Comparison of ENCODE assay signal across 16 cellular contexts in the genomic region with DNA sequence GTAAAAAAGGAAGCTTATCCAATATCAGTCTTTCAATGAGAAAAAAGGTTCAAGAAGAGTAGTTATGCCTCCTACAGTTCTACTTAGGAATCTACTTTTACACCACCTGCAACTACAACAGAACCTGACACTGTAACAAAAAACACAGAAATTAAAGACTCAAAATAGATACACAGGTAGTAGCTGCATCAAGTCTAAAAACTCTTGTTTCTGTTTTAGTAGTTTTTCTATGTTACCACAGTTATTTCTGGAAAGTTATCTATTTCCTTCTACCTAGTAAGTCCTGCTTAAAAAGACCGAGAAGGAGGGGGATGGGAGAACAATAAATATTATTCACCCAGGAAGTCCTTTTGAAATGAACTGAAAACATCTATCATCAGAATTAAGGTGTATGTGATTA. TPM values are rescaled to one million over a fixed set of nuclear protein-coding genes. Genes with fewer than 3 reads are reported as not detected.
DNase-seq lines count a peak whose midpoint lies in the region; ATAC-seq, FAIRE-seq and TF ChIP-seq lines count a peak whose summit lies in the region.
"Had no signal": no experiment of that assay in that cellular context is flagged by ENCODE, and none has a peak within 500 bp of the region (broad histone marks: within the 10 kb centered on the region; RNA-seq: fewer than 3 reads in every experiment).

No MANE protein-coding gene starts in this region.

- peak overlapping the region; percentile 50 for H3K4me2 ChIP-seq in GM12878 (ENCODE audit: control insufficient read depth, insufficient read depth)

- no peak overlapping the region for H3K9ac ChIP-seq in GM12878 (ENCODE audit: control insufficient read depth, insufficient read depth, low read length)

- no peak for DNase-seq in activated CD4-positive, alpha-beta T cell treated with anti-CD3 and anti-CD28 coated beads for 36 hours
- no peak for DNase-seq in activated CD4-positive, alpha-beta T cell treated with anti-CD3 and anti-CD28 coated beads for 48 hours
- DNase-seq in GM12878 (ENCODE audit: low read depth, low spot score): peak; percentile 4
- no peak for DNase-seq in DMS79 treated with DMSO at 0.1 percent for 48 hours (lab: John Stamatoyannopoulos, UW)
- DNase-seq in NK-92 treated with Interleukin-12 subunit alpha and Interleukin-12 subunit beta, amount 100 ng/mL, for 24 hours (lab: John Stamatoyannopoulos, UW): no peak
- DNase-seq: activated CD4-positive, alpha-beta T cell treated with anti-CD3 and anti-CD28 coated beads for 4 hours; cerebellar nuclear complex; esophagus squamous epithelium; H7; NCI-H1694 treated with DMSO at 0.1 percent for 48 hours; pancreas had no signal

- no peaks in the 10 kb centered on the region for H3K27me3 ChIP-seq in GM12878 (replicated peaks in 1 of 2; ENCODE audit: control insufficient read depth in 2 of 2, insufficient read depth in 2 of 2, low read length in 1 of 2)
- H3K27me3 ChIP-seq: esophagus squamous epithelium, pancreas had no signal

- BruUV-seq in GM12878 (replicated peaks; lab: Mats Ljungman, UMichigan): no TSS peak

- H3K27ac Mint-ChIP-seq in activated CD4-positive, alpha-beta T cell treated with anti-CD3 and anti-CD28 coated beads for 36 hours: no peak overlapping the region
- H3K27ac Mint-ChIP-seq: activated naive CD4-positive, alpha-beta T cell treated with anti-CD3 and anti-CD28 coated beads, Interleukin-2, amount 50 U/mL, for 24 hours had no signal

- H3K4me1 Mint-ChIP-seq in activated CD4-positive, alpha-beta T cell treated with anti-CD3 and anti-CD28 coated beads for 36 hours: peaks cover 16% of the 10 kb centered on the region

- H3K4me3 Mint-ChIP-seq in activated CD4-positive, alpha-beta T cell treated with anti-CD3 and anti-CD28 coated beads for 36 hours: no peak overlapping the region
- H3K4me3 Mint-ChIP-seq: activated naive CD4-positive, alpha-beta T cell treated with anti-CD3 and anti-CD28 coated beads, Interleukin-2, amount 50 U/mL, for 24 hours had no signal

- POLR2A ChIA-PET in activated CD4-positive, alpha-beta T cell treated with anti-CD3 and anti-CD28 coated beads for 36 hours (lab: Charles Lee): no interaction called here
- POLR2A ChIA-PET in GM12878 (lab: Charles Lee): no interaction called here

- no peak for TF ChIP-seq EP300 in GM12878 (IDR thresholded peaks at IDR 0.05; ENCODE audit: borderline replicate concordance in 1 of 2, control insufficient read depth in 1 of 2, low read depth in 2 of 2, low read length in 2 of 2)

- no peaks in the 10 kb centered on the region for H3K36me3 ChIP-seq in GM12878 (ENCODE audit: control insufficient read depth in 2 of 2, insufficient read depth in 2 of 2, low read length in 1 of 2)
- H3K36me3 ChIP-seq: pancreas had no signal

- no peak overlapping the region for H2AFZ ChIP-seq in GM12878 (ENCODE audit: control insufficient read depth, low read depth, low read length)

- in situ Hi-C loops in GM12878 (cut with MboI): no loop called here

- RAD21 ChIA-PET in GM12878 (lab: Charles Lee; ENCODE audit: unreplicated experiment): interaction anchor here (0.8 to 1.3 kb wide), 3 partner anchors 21 to 184 kb away, joined by 3 to 4 read pairs (median 3); no protein-coding TSS in a partner anchor

- FAIRE-seq in GM12878 (lab: Jason Lieb, UNC): no peak
- FAIRE-seq: A204.1, pancreas had no signal

- H4K20me1 ChIP-seq in GM12878 (ENCODE audit: control insufficient read depth, insufficient read depth): no peaks in the 10 kb centered on the region

- SMC1A ChIA-PET in GM12878 (lab: Charles Lee; ENCODE audit: uncharacterized antibody, unreplicated experiment): interaction anchor here (0.6 to 3.9 kb wide), 14 partner anchors 13 to 841 kb away, joined by 3 to 30 read pairs (median 3); no protein-coding TSS in a partner anchor

- peaks cover 2% of the 10 kb centered on the region; the same call in 2 of the 3 replicates for H3K9me3 ChIP-seq in GM12878 (replicated peaks; ENCODE audit: control insufficient read depth, insufficient read depth, low read length)
- H3K9me3 ChIP-seq: esophagus squamous epithelium, pancreas had no signal

- no peak overlapping the region for H3K27ac ChIP-seq in GM12878 (ENCODE audit: control insufficient read depth, insufficient read depth)
- H3K27ac ChIP-seq: esophagus squamous epithelium, pancreas had no signal

- TF ChIP-seq RAD21 in GM12878 (IDR thresholded peaks at IDR 0.05; ENCODE audit: insufficient read depth, low read depth, low read length): peak; percentile 28; the same call in 1 of the 2 replicates

- peak; percentile 42 for ATAC-seq in activated CD4-positive, alpha-beta T cell treated with anti-CD3 and anti-CD28 coated beads for 36 hours
- ATAC-seq in GM21390 (IDR thresholded peaks at IDR 0.05; ENCODE audit: unreplicated experiment): peak; percentile 76
- peak; percentile 48 for ATAC-seq in HG03064 (IDR thresholded peaks at IDR 0.05; ENCODE audit: low read depth, unreplicated experiment)
- ATAC-seq in GM12878: peak; percentile 61
- ATAC-seq in HG03520 (IDR thresholded peaks at IDR 0.05; ENCODE audit: unreplicated experiment): no peak
- ATAC-seq: pancreas had no signal

- H3K27me3 Mint-ChIP-seq in activated CD4-positive, alpha-beta T cell treated with anti-CD3 and anti-CD28 coated beads for 36 hours: no peaks in the 10 kb centered on the region
- H3K27me3 Mint-ChIP-seq: activated naive CD4-positive, alpha-beta T cell treated with anti-CD3 and anti-CD28 coated beads, Interleukin-2, amount 50 U/mL, for 24 hours had no signal

- 5% methylated on average over 1 of the region's 1 CpG for WGBS in GM12878 (ENCODE audit: insufficient coverage, insufficient replicate concordance, low lambda C conversion rate, missing lambda C conversion rate)

- TF ChIP-seq CTCF in GM12878 (IDR thresholded peaks at IDR 0.05 in 2 of 3, conservative IDR thresholded peaks at IDR 0.05 in 1 of 3; ENCODE audit: control insufficient read depth in 2 of 3, extremely low read depth in 1 of 3, insufficient read depth in 1 of 3, low read depth in 3 of 3, low read length in 3 of 3): 0 out of 6 replicates have a peak, but pooled peaks of 2 of the 3 experiments have one; percentile 6 to 20

- H3K4me3 ChIP-seq in GM12878: no peak overlapping the region
- H3K4me3 ChIP-seq: esophagus squamous epithelium, pancreas had no signal

- peaks cover 23% of the 10 kb centered on the region for H3K4me1 ChIP-seq in GM12878 (ENCODE audit: control insufficient read depth, insufficient read depth, low read length)
- H3K4me1 ChIP-seq: esophagus squamous epithelium had no signal

- TF ChIP-seq POLR2A in GM12878 (IDR thresholded peaks at IDR 0.05; ENCODE audit: low read depth, low read length): no peak

- intact Hi-C loops in activated CD4-positive, alpha-beta T cell treated with anti-CD3 and anti-CD28 coated beads for 36 hours (cut with DNase I, micrococcal nuclease): no loop called here
- intact Hi-C loops in GM12878 (cut with micrococcal nuclease; ENCODE audit: unreplicated experiment): no loop called here

- CTCF ChIA-PET in activated CD4-positive, alpha-beta T cell treated with anti-CD3 and anti-CD28 coated beads for 36 hours (lab: Charles Lee): interaction anchor here (1.2 to 1.9 kb wide), 2 partner anchors 13 to 28 kb away, joined by 5 to 6 read pairs; no protein-coding TSS in a partner anchor
- CTCF ChIA-PET in GM12878 (lab: Yijun Ruan, JAX): interaction anchor here (0.6 to 3.5 kb wide), 10 partner anchors 14 to 1185 kb away, joined by 3 to 15 read pairs (median 5); no protein-coding TSS in a partner anchor

- H3K79me2 ChIP-seq in GM12878 (ENCODE audit: control insufficient read depth, insufficient read depth, low read length): peaks cover 4% of the 10 kb centered on the region

- peaks cover 17% of the 10 kb centered on the region for H3K36me3 Mint-ChIP-seq in activated CD4-positive, alpha-beta T cell treated with anti-CD3 and anti-CD28 coated beads for 36 hours (ENCODE audit: low read depth)

- H3K9me3 Mint-ChIP-seq in activated CD4-positive, alpha-beta T cell treated with anti-CD3 and anti-CD28 coated beads for 36 hours (ENCODE audit: low read depth): peaks cover 5% of the 10 kb centered on the region
- H3K9me3 Mint-ChIP-seq: activated naive CD4-positive, alpha-beta T cell treated with anti-CD3 and anti-CD28 coated beads, Interleukin-2, amount 50 U/mL, for 24 hours had no signal

TF ChIP-seq in GM12878, 131 proteins besides CTCF, POLR2A, EP300 and RAD21 (continues in another document):
- no peak for TF ChIP-seq BACH1 (IDR thresholded peaks at IDR 0.05; ENCODE audit: borderline replicate concordance)
- TF ChIP-seq, protein P1, sequence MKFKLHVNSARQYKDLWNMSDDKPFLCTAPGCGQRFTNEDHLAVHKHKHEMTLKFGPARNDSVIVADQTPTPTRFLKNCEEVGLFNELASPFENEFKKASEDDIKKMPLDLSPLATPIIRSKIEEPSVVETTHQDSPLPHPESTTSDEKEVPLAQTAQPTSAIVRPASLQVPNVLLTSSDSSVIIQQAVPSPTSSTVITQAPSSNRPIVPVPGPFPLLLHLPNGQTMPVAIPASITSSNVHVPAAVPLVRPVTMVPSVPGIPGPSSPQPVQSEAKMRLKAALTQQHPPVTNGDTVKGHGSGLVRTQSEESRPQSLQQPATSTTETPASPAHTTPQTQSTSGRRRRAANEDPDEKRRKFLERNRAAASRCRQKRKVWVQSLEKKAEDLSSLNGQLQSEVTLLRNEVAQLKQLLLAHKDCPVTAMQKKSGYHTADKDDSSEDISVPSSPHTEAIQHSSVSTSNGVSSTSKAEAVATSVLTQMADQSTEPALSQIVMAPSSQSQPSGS (IDR thresholded peaks at IDR 0.05; ENCODE audit: low read length): peak; percentile 35; the same call in 1 of the 2 replicates

RNA-seq across cellular contexts. Expression of a gene that starts 52.5 kb away (rescaled TPM):
- 10 to 100 TPM; 27.2 to 31.6 TPM for total RNA-seq in activated CD4-positive, alpha-beta T cell treated with anti-CD3 and anti-CD28 coated beads for 36 hours
- 68.4 and 72.6 TPM in 2 replicates for total RNA-seq in GM12878 (2013; cell fraction: nucleolus; rRNA removed)
- total RNA-seq in GM12878 (2014; rRNA removed) (28.6 and 31.7 TPM in 2 replicates), GM12878 (2014; rRNA removed; fragmentation: Illumina TruSeq; extraction: Trizol) (25.7 and 26.3 TPM in 2 replicates), GM12878 (2021) (21.0 and 21.5 TPM in 2 replicates)
- 7.8 TPM for polyA plus RNA-seq in GM12878 (2011; ENCODE audit: low read depth)
- polyA plus RNA-seq in GM12878 (2011; rRNA removed) (38.4 and 69.3 TPM in 2 replicates), GM12878 (2014; fragmentation: Illumina TruSeq; extraction: Trizol) (18.2 and 21.6 TPM in 2 replicates), GM12878 (2014; fragmentation: Nextera tagmentation; extraction: Ambion mirVana) (10 to 100 TPM; 12.9 to 17.4 TPM), GM12878 (2014; rRNA removed) (16.8 and 19.3 TPM in 2 replicates), GM12878 (2016; fragmentation: Nextera tagmentation; extraction: Ambion mirVana) (10 to 100 TPM; 50.2 to 51.8 TPM)
- polyA plus RNA-seq in GM12878 (2011; cell fraction: cytosol; rRNA removed): 10.6 and 12.2 TPM in 2 replicates
- 17.4 and 18.4 TPM in 2 replicates for polyA plus RNA-seq in GM12878 (2011; cell fraction: nucleus; rRNA removed)
- 13.7 and 16.0 TPM in 2 replicates for polyA plus RNA-seq in GM12878 (2012)
- polyA minus RNA-seq in GM12878 (2011; rRNA and poly(A)+ RNA removed): 19.0 and 34.3 TPM in 2 replicates
- 8.0 and 9.7 TPM in 2 replicates for polyA minus RNA-seq in GM12878 (2011; cell fraction: cytosol; rRNA and poly(A)+ RNA removed)
- 22.7 and 36.4 TPM in 2 replicates for polyA minus RNA-seq in GM12878 (2011; cell fraction: nucleus; rRNA and poly(A)+ RNA removed)
